8 cellular contexts compared by ENCODE assay signal in genomic region chr5:123423278-123424149, GRCh38. TPM values are rescaled to one million over a fixed set of nuclear protein-coding genes. Genes with fewer than 3 reads are reported as not detected.
DNase-seq lines count a peak whose midpoint lies in the region; ATAC-seq, FAIRE-seq and TF ChIP-seq lines count a peak whose summit lies in the region.

CEP120 (minus strand) TSS chr5:123423403; CDS start chr5:123422998, 405 bp downstream.

- ATAC-seq in GM18870 (IDR thresholded peaks at IDR 0.05; ENCODE audit: unreplicated experiment), result peak; percentile 98
- peak; percentile 99 for ATAC-seq in HG03135 (IDR thresholded peaks at IDR 0.05; ENCODE audit: unreplicated experiment)

- H3K27me3 ChIP-seq in WERI-Rb-1 (ENCODE audit: insufficient read depth, low read depth, severe bottlenecking), result no peaks in the 10 kb centered on the region
- no peaks in the 10 kb centered on the region for H3K27me3 ChIP-seq in bronchial epithelial cell (ENCODE audit: control insufficient read depth, insufficient read depth, low read length)
- no peaks in the 10 kb centered on the region for H3K27me3 ChIP-seq in small intestine (ENCODE audit: control insufficient read depth in 2 of 2, insufficient read depth in 2 of 2, low read length in 2 of 2)

- FAIRE-seq in bronchial epithelial cell (lab: Jason Lieb, UNC) (peak; percentile 86), small intestine (lab: Jason Lieb, UNC) (no peak)

- TF ChIP-seq CTCF in WERI-Rb-1 (IDR thresholded peaks at IDR 0.05; ENCODE audit: low read depth, low read length), result peak; percentile 86
- peak; percentile 88 for TF ChIP-seq CTCF in bronchial epithelial cell (IDR thresholded peaks at IDR 0.05; ENCODE audit: insufficient read depth, low read length, severe bottlenecking)

- DNase-seq in AG08395 (ENCODE audit: low spot score) (peak; percentile 98), NCI-H2227 (lab: John Stamatoyannopoulos, UW; ENCODE audit: unreplicated experiment) (peak; percentile 98), WERI-Rb-1 (peak; percentile 98), bronchial epithelial cell (ENCODE audit: low read depth) (peak; percentile 98), iPS-NIHi11 (ENCODE audit: low spot score) (peak; percentile 96), small intestine (peak; percentile 100)

- H3K4me1 ChIP-seq in small intestine (ENCODE audit: control insufficient read depth in 2 of 2, insufficient read depth in 1 of 2, low read depth in 1 of 2, low read length in 1 of 2), result peaks cover 3 to 11% of the 10 kb centered on the region in 2 donors

- H3K27ac ChIP-seq in WERI-Rb-1 (peak within 1 kb of the TSS; percentile 74), small intestine (ENCODE audit: low read depth in 1 of 2, low read length in 1 of 2) (peak within 1 kb of the TSS; percentile 91 to 96)

- H3K36me3 ChIP-seq in WERI-Rb-1 (no peaks in the 10 kb centered on the region), bronchial epithelial cell (ENCODE audit: control insufficient read depth, insufficient read depth, low read length) (peaks cover 1% of the 10 kb centered on the region), small intestine (ENCODE audit: control insufficient read depth in 2 of 2, insufficient read depth in 2 of 2, low read length in 2 of 2) (no peaks in the 10 kb centered on the region)

- WGBS in small intestine, 3 donors, result 0 to 1% (median 0%) methylated on average over 46 to 47 of the region's 47 CpGs

- H3K4me3 ChIP-seq in WERI-Rb-1 (ENCODE audit: low read depth, low read length), result peak within 1 kb of the TSS; percentile 95
- peak within 1 kb of the TSS; percentile 83 for H3K4me3 ChIP-seq in bronchial epithelial cell (ENCODE audit: low read depth, low read length)
- peak within 1 kb of the TSS; percentile 76 to 90 for H3K4me3 ChIP-seq in small intestine (ENCODE audit: low read depth in 1 of 2, low read length in 2 of 2)

- H3K9me3 ChIP-seq in WERI-Rb-1 (ENCODE audit: severe bottlenecking) (no peaks in the 10 kb centered on the region), small intestine (ENCODE audit: control insufficient read depth, low read depth) (no peaks in the 10 kb centered on the region)

RNA-seq across cellular contexts. Expression of gene CEP120, which starts in this region (rescaled TPM):
- total RNA-seq in bronchial epithelial cell, result 13.8 and 15.0 TPM in 2 replicates
- polyA plus RNA-seq in small intestine, result 1 to 10 TPM; 4.1 to 5.3 (median 4.9) TPM

Comparison
In these comparisons a context has a peak if more than half of its experiments do, and no peak if none do; other contexts are left out.
1. Peak in every context shown above with its lines: DNase-seq, ATAC-seq, H3K4me3 ChIP-seq and H3K27ac ChIP-seq.